Comparison of ENCODE assay signal across 10 cellular contexts in the genomic region with DNA sequence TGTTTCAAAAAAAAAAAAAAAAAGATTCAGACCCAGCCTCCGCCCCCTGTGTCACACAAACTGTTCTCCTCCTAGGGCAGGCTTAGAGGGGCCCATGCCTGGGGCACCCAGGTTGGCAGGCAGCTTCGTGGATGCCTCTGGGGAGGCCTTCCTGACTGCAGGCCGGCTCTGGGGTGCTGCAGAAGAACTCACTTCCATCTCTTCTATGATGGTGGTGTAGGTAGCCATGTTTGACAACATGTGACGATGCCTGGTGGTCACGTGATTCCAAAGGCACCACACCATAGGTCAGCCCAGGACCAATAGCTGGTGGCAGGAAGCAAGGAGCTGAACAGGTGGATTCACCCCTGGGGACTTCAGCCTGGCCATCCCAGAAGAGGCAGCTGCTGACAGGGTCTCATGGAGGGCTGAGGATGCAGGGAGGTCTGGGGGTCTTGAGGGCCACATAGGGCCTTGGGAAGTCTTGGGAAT. TPM values are rescaled to one million over a fixed set of nuclear protein-coding genes. Genes with fewer than 3 reads are reported as not detected.
DNase-seq lines count a peak whose midpoint lies in the region; ATAC-seq and TF ChIP-seq lines count a peak whose summit lies in the region.
"Had no signal": no experiment of that assay in that cellular context is flagged by ENCODE, and none has a peak within 500 bp of the region (broad histone marks: within the 10 kb centered on the region; RNA-seq: fewer than 3 reads in every experiment).

No MANE protein-coding gene starts in this region.

- H3K9ac ChIP-seq in ES-I3 (ENCODE audit: low read depth, low read length): peak overlapping the region; percentile 19; the same call in 1 of the 2 replicates

- H3K27ac ChIP-seq in 22Rv1: peak overlapping the region; percentile 31
- no peak overlapping the region for H3K27ac ChIP-seq in gastrocnemius medialis
- H3K27ac ChIP-seq: epithelial cell of prostate had no signal

- ATAC-seq in gastrocnemius medialis: no peak
- ATAC-seq in GM18520 (IDR thresholded peaks at IDR 0.05; ENCODE audit: unreplicated experiment): no peak

- H3K27ac Mint-ChIP-seq in chondrocyte (ENCODE audit: unreplicated experiment): no peak overlapping the region
- H3K27ac Mint-ChIP-seq: T-helper 1 cell treated with Interleukin-12 subunit alpha and Interleukin-12 subunit beta and Interleukin-4 antibody, amounts not matched to agents 30 μg/mL and 1 μg/mL, for 36 hours had no signal

- H3K4me3 Mint-ChIP-seq in chondrocyte (ENCODE audit: unreplicated experiment): no peak overlapping the region
- H3K4me3 Mint-ChIP-seq: T-helper 1 cell treated with Interleukin-12 subunit alpha and Interleukin-12 subunit beta and Interleukin-4 antibody, amounts not matched to agents 30 μg/mL and 1 μg/mL, for 36 hours had no signal

- H3K4me1 ChIP-seq in ES-I3 (ENCODE audit: insufficient read depth, low read length) (peaks cover 10% of the 10 kb centered on the region; the same call in 1 of the 2 replicates), gastrocnemius medialis (peaks cover 5 to 6% of the 10 kb centered on the region in 2 donors)

- intact Hi-C loops in gastrocnemius medialis (cut with DNase I; ENCODE audit: low total_unique reads): loop anchor here (5.0 kb wide), 1 partner anchor 116 kb away; no protein-coding TSS in a partner anchor

- peaks cover 6% of the 10 kb centered on the region for H3K4me1 Mint-ChIP-seq in chondrocyte (ENCODE audit: low read depth)

- no peak for TF ChIP-seq POLR2A in gastrocnemius medialis (IDR thresholded peaks at IDR 0.05)

- H3K9me3 Mint-ChIP-seq in chondrocyte (ENCODE audit: low read depth): peaks cover 5% of the 10 kb centered on the region
- H3K9me3 Mint-ChIP-seq: T-helper 1 cell treated with Interleukin-12 subunit alpha and Interleukin-12 subunit beta and Interleukin-4 antibody, amounts not matched to agents 30 μg/mL and 1 μg/mL, for 36 hours had no signal

- in situ Hi-C loops in gastrocnemius medialis (cut with MboI; ENCODE audit: low sequenced_read_pairs in 4 of 4): loop anchor here in 3 of 4 donors (10.0 to 25.0 kb wide), 4 partner anchors 126 to 243 kb away; no protein-coding TSS in a partner anchor

- DNase-seq in NCI-H226 (peak; percentile 24), chondrocyte (ENCODE audit: low spot score) (peak; percentile 61), gastrocnemius medialis (no peak), T-helper 1 cell (no peak), dedifferentiated amniotic fluid mesenchymal stem cell (ENCODE audit: extremely low spot score) (no peak)

- no peaks in the 10 kb centered on the region for H3K27me3 Mint-ChIP-seq in chondrocyte (ENCODE audit: low read depth)

- peaks cover 3% of the 10 kb centered on the region; the same call in 1 of the 2 replicates for H3K9me3 ChIP-seq in ES-I3 (ENCODE audit: control insufficient read depth, insufficient read depth, low read length)
- no peaks in the 10 kb centered on the region for H3K9me3 ChIP-seq in gastrocnemius medialis

- no peak overlapping the region for H3K4me3 ChIP-seq in gastrocnemius medialis

- H3K27me3 ChIP-seq in gastrocnemius medialis: no peaks in the 10 kb centered on the region

- H3K36me3 Mint-ChIP-seq in chondrocyte (ENCODE audit: low read depth): peaks cover 2% of the 10 kb centered on the region

- TF ChIP-seq CTCF in 22Rv1 (IDR thresholded peaks at IDR 0.05) (no peak), chondrocyte (IDR thresholded peaks at IDR 0.05) (no peak), gastrocnemius medialis (IDR thresholded peaks at IDR 0.05 in 4 of 5, conservative IDR thresholded peaks at IDR 0.05 in 1 of 5) (no peak)

- no peaks in the 10 kb centered on the region for H3K36me3 ChIP-seq in ES-I3 (ENCODE audit: insufficient read depth, low read length)
- H3K36me3 ChIP-seq in gastrocnemius medialis: no peaks in the 10 kb centered on the region

RNA-seq across cellular contexts. Expression of a gene that starts 24.1 kb away (rescaled TPM):
- total RNA-seq in chondrocyte: 27.9 to 42.7 TPM (median 29.8 TPM) in 3 replicates
- total RNA-seq in gastrocnemius medialis: 1 to 10 TPM in 2 of 4 donors, under 1 TPM in 2; 0.10 to 1.5 (median 0.87) TPM

RNA-seq across cellular contexts. Expression of a gene that starts 58.7 kb away (rescaled TPM):
- 23.8 to 44.8 TPM (median 31.7 TPM) in 3 replicates for total RNA-seq in chondrocyte
- 100 to 1,000 TPM in 1 of 4 donors, 10 to 100 TPM in 3; 16.7 to 106 (median 53.3) TPM for total RNA-seq in gastrocnemius medialis

Comparison
In these comparisons a context has a peak if more than half of its experiments do, and no peak if none do; other contexts are left out.
1. DNase-seq: peak in NCI-H226 (single experiment) and chondrocyte (single experiment); none in gastrocnemius medialis (0 of 2), T-helper 1 cell (0 of 5) and dedifferentiated amniotic fluid mesenchymal stem cell (single experiment).
2. RNA of a gene that starts 24.1 kb away (total RNA-seq): 27.9 to 42.7 TPM in chondrocyte; 0.10 to 1.5 TPM in gastrocnemius medialis; every median in the first group is over 10 times any median in the second.